ENCODE assay signal across 1 cellular context in the genomic region with DNA sequence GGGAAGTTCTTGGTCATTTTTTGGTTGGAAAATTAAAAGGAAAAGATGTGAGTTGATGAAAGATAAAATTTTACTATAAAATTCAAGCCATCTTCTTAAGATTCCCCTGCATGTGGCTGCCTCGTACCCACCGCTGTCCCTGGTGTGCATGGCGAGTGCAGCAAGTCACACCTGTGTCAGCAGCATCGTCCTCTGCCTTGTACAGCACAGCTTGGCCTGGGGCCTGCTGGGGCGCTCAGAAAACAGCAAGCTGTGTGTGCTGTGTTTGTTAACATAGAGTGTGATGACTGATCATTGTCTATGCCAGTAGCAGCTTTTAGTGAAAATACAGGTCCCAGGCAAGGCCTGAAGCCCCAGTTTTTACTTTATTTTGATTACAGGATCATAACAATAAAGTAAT.
TF ChIP-seq lines count a peak whose summit lies in the region.

No MANE protein-coding gene starts in this region.

TF ChIP-seq in WTC11, 78 proteins besides CTCF, POLR2A, EP300 and RAD21 (continued from another document):
- TF ChIP-seq, protein P1, sequence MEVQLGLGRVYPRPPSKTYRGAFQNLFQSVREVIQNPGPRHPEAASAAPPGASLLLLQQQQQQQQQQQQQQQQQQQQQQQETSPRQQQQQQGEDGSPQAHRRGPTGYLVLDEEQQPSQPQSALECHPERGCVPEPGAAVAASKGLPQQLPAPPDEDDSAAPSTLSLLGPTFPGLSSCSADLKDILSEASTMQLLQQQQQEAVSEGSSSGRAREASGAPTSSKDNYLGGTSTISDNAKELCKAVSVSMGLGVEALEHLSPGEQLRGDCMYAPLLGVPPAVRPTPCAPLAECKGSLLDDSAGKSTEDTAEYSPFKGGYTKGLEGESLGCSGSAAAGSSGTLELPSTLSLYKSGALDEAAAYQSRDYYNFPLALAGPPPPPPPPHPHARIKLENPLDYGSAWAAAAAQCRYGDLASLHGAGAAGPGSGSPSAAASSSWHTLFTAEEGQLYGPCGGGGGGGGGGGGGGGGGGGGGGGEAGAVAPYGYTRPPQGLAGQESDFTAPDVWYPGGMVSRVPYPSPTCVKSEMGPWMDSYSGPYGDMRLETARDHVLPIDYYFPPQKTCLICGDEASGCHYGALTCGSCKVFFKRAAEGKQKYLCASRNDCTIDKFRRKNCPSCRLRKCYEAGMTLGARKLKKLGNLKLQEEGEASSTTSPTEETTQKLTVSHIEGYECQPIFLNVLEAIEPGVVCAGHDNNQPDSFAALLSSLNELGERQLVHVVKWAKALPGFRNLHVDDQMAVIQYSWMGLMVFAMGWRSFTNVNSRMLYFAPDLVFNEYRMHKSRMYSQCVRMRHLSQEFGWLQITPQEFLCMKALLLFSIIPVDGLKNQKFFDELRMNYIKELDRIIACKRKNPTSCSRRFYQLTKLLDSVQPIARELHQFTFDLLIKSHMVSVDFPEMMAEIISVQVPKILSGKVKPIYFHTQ (CRISPR knock-in tag; IDR thresholded peaks at IDR 0.05): no peak
- TF ChIP-seq NR3C1 (CRISPR knock-in tag; conservative IDR thresholded peaks at IDR 0.05; ENCODE audit: low read depth): no peak
- TF ChIP-seq, protein P2, sequence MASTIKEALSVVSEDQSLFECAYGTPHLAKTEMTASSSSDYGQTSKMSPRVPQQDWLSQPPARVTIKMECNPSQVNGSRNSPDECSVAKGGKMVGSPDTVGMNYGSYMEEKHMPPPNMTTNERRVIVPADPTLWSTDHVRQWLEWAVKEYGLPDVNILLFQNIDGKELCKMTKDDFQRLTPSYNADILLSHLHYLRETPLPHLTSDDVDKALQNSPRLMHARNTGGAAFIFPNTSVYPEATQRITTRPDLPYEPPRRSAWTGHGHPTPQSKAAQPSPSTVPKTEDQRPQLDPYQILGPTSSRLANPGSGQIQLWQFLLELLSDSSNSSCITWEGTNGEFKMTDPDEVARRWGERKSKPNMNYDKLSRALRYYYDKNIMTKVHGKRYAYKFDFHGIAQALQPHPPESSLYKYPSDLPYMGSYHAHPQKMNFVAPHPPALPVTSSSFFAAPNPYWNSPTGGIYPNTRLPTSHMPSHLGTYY (CRISPR knock-in tag; IDR thresholded peaks at IDR 0.05): no peak
- TF ChIP-seq, protein P3, sequence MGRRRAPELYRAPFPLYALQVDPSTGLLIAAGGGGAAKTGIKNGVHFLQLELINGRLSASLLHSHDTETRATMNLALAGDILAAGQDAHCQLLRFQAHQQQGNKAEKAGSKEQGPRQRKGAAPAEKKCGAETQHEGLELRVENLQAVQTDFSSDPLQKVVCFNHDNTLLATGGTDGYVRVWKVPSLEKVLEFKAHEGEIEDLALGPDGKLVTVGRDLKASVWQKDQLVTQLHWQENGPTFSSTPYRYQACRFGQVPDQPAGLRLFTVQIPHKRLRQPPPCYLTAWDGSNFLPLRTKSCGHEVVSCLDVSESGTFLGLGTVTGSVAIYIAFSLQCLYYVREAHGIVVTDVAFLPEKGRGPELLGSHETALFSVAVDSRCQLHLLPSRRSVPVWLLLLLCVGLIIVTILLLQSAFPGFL (CRISPR knock-in tag; IDR thresholded peaks at IDR 0.05; ENCODE audit: borderline replicate concordance): no peak
- TF ChIP-seq, protein P4, sequence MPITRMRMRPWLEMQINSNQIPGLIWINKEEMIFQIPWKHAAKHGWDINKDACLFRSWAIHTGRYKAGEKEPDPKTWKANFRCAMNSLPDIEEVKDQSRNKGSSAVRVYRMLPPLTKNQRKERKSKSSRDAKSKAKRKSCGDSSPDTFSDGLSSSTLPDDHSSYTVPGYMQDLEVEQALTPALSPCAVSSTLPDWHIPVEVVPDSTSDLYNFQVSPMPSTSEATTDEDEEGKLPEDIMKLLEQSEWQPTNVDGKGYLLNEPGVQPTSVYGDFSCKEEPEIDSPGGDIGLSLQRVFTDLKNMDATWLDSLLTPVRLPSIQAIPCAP (CRISPR knock-in tag; IDR thresholded peaks at IDR 0.05): no peak
- no peak for TF ChIP-seq TEAD4 (CRISPR knock-in tag; IDR thresholded peaks at IDR 0.05)
- no peak for TF ChIP-seq GABPB1 (CRISPR knock-in tag; IDR thresholded peaks at IDR 0.05)
- TF ChIP-seq, protein P5, sequence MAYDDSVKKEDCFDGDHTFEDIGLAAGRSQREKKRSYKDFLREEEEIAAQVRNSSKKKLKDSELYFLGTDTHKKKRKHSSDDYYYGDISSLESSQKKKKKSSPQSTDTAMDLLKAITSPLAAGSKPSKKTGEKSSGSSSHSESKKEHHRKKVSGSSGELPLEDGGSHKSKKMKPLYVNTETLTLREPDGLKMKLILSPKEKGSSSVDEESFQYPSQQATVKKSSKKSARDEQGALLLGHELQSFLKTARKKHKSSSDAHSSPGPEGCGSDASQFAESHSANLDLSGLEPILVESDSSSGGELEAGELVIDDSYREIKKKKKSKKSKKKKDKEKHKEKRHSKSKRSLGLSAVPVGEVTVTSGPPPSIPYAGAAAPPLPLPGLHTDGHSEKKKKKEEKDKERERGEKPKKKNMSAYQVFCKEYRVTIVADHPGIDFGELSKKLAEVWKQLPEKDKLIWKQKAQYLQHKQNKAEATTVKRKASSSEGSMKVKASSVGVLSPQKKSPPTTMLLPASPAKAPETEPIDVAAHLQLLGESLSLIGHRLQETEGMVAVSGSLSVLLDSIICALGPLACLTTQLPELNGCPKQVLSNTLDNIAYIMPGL (CRISPR knock-in tag; IDR thresholded peaks at IDR 0.05): no peak
- TF ChIP-seq, protein P6, sequence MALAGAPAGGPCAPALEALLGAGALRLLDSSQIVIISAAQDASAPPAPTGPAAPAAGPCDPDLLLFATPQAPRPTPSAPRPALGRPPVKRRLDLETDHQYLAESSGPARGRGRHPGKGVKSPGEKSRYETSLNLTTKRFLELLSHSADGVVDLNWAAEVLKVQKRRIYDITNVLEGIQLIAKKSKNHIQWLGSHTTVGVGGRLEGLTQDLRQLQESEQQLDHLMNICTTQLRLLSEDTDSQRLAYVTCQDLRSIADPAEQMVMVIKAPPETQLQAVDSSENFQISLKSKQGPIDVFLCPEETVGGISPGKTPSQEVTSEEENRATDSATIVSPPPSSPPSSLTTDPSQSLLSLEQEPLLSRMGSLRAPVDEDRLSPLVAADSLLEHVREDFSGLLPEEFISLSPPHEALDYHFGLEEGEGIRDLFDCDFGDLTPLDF (CRISPR knock-in tag; IDR thresholded peaks at IDR 0.05): no peak
- TF ChIP-seq ZNF263 (CRISPR knock-in tag; IDR thresholded peaks at IDR 0.05; ENCODE audit: low read depth): no peak
- no peak for TF ChIP-seq NFYB (CRISPR knock-in tag; conservative IDR thresholded peaks at IDR 0.05; ENCODE audit: low read depth)
- TF ChIP-seq ZNF138 (CRISPR knock-in tag; conservative IDR thresholded peaks at IDR 0.05): no peak
TF ChIP-seq in WTC11: peak in this region for 0.
